In genomic region chr20:57282691-57283361, GRCh38 we compare ENCODE assay signal across 17 cellular contexts. TPM values are rescaled to one million over a fixed set of nuclear protein-coding genes. Genes with fewer than 3 reads are reported as not detected.
A peak's percentile ranks its signal among the peaks of the same experiment; 100 is the strongest.
DNase-seq lines count a peak whose midpoint lies in the region; ATAC-seq and TF ChIP-seq lines count a peak whose summit lies in the region.
"Had no signal": no experiment of that assay in that cellular context is flagged by ENCODE, and none has a peak within 500 bp of the region (broad histone marks: within the 10 kb centered on the region; RNA-seq: fewer than 3 reads in every experiment).

No MANE protein-coding gene starts in this region.

- H3K36me3 Mint-ChIP-seq in nephron progenitor cell (ENCODE audit: low read depth) = no peaks in the 10 kb centered on the region
- H3K36me3 Mint-ChIP-seq in activated T-cell treated with anti-CD3 and anti-CD28 coated beads, Interleukin-2, amount 50 U/mL, for 4 hours (ENCODE audit: insufficient read depth) = no peaks in the 10 kb centered on the region
- H3K36me3 Mint-ChIP-seq: activated naive CD4-positive, alpha-beta T cell treated with anti-CD3 and anti-CD28 coated beads, Interleukin-2, amount 50 U/mL, for 72 hours had no signal

- H3K4me3 Mint-ChIP-seq in nephron progenitor cell = peak overlapping the region; percentile 42
- no peak overlapping the region for H3K4me3 Mint-ChIP-seq in activated T-cell treated with anti-CD3 and anti-CD28 coated beads, Interleukin-2, amount 50 U/mL, for 4 hours

- no peak for TF ChIP-seq POLR2A in testis (IDR thresholded peaks at IDR 0.05)

- DNase-seq in Ammon's horn (ENCODE audit: low spot score) (peak; percentile 84), RPMI8226 (peak; percentile 32), fibroblast of peridontal ligament (ENCODE audit: extremely low read depth) (peak; percentile 1), nephron progenitor cell (no peak), GM20000 (ENCODE audit: low spot score) (no peak), testis (no peak)
- no peak for DNase-seq in activated T-cell treated with anti-CD3 and anti-CD28 coated beads, Interleukin-2, amount 50 U/mL, for 4 hours
- DNase-seq: activated CD4-positive, alpha-beta T cell treated with anti-CD3 and anti-CD28 coated beads for 4 hours; activated T-cell treated with anti-CD3 and anti-CD28 coated beads for 4 hours; central memory CD4-positive, alpha-beta T cell; MV-4-11; NCI-H774; stimulated activated CD4-positive, alpha-beta T cell treated with anti-CD3 and anti-CD28 coated beads, Interleukin-1b, Interleukin-23, amount 100 ng/mL, for 48 hours had no signal

- no peaks in the 10 kb centered on the region for H3K4me1 ChIP-seq in testis

- H3K9me3 ChIP-seq in testis = no peaks in the 10 kb centered on the region

- H3K9me3 Mint-ChIP-seq in nephron progenitor cell = no peaks in the 10 kb centered on the region
- H3K9me3 Mint-ChIP-seq in activated T-cell treated with anti-CD3 and anti-CD28 coated beads, Interleukin-2, amount 50 U/mL, for 4 hours = no peaks in the 10 kb centered on the region
- H3K9me3 Mint-ChIP-seq: activated naive CD4-positive, alpha-beta T cell treated with anti-CD3 and anti-CD28 coated beads, Interleukin-2, amount 50 U/mL, for 72 hours had no signal

- TF ChIP-seq CTCF in nephron progenitor cell (IDR thresholded peaks at IDR 0.05) = no peak
- no peak for TF ChIP-seq CTCF in GM20000 (IDR thresholded peaks at IDR 0.05; ENCODE audit: extremely low read depth, missing control alignments)
- no peak for TF ChIP-seq CTCF in testis (IDR thresholded peaks at IDR 0.05)

- peak overlapping the region; percentile 77 for H3K27ac Mint-ChIP-seq in nephron progenitor cell
- H3K27ac Mint-ChIP-seq: activated naive CD4-positive, alpha-beta T cell treated with anti-CD3 and anti-CD28 coated beads, Interleukin-2, amount 50 U/mL, for 72 hours had no signal

- intact Hi-C loops in testis (cut with DNase I; ENCODE audit: low total_unique reads) = no loop called here

- H3K27ac ChIP-seq in testis = no peak overlapping the region

- no peak for ATAC-seq in HG03457 (IDR thresholded peaks at IDR 0.05; ENCODE audit: unreplicated experiment)
- ATAC-seq in activated T-cell treated with anti-CD3 and anti-CD28 coated beads, Interleukin-2, amount 50 U/mL, for 4 hours = no peak
- ATAC-seq: activated naive CD4-positive, alpha-beta T cell treated with anti-CD3 and anti-CD28 coated beads, Interleukin-2, amount 50 U/mL, for 72 hours had no signal

- no peaks in the 10 kb centered on the region for H3K27me3 ChIP-seq in testis

- H3K4me3 ChIP-seq in testis = no peak overlapping the region

- H3K36me3 ChIP-seq in testis (ENCODE audit: low read depth, missing control alignments) = no peaks in the 10 kb centered on the region

- WGBS in testis, 2 donors = 31 to 48% methylated on average over 18 of the region's 18 CpGs

- peaks cover 83% of the 10 kb centered on the region for H3K4me1 Mint-ChIP-seq in nephron progenitor cell
- H3K4me1 Mint-ChIP-seq in activated T-cell treated with anti-CD3 and anti-CD28 coated beads, Interleukin-2, amount 50 U/mL, for 4 hours (ENCODE audit: low read depth) = no peaks in the 10 kb centered on the region

- H3K27me3 Mint-ChIP-seq in nephron progenitor cell (ENCODE audit: low read depth, poor library complexity) = peaks cover 16% of the 10 kb centered on the region
- peaks cover 32% of the 10 kb centered on the region for H3K27me3 Mint-ChIP-seq in activated T-cell treated with anti-CD3 and anti-CD28 coated beads, Interleukin-2, amount 50 U/mL, for 4 hours (ENCODE audit: low read depth)

RNA-seq across cellular contexts. Expression of gene BMP7, which starts 16.4 kb away (rescaled TPM):
- total RNA-seq in testis = 1 to 10 TPM; 2.4 to 3.3 TPM
- 7.1 TPM for polyA plus RNA-seq in testis (ENCODE audit: insufficient read depth, low read depth, low replicate concordance)
- total RNA-seq in activated T-cell treated with anti-CD3 and anti-CD28 coated beads, Interleukin-2, amount 50 U/mL, for 4 hours = under 1 TPM in 1 of 3 donors, not detected in 2; 0.08 TPM
- total RNA-seq: activated naive CD4-positive, alpha-beta T cell treated with anti-CD3 and anti-CD28 coated beads, Interleukin-2, amount 50 U/mL, for 72 hours; glomerular endothelial cell had no signal

RNA-seq across cellular contexts. Expression of gene SPO11, which starts 46.8 kb away (rescaled TPM):
- total RNA-seq in testis = 10 to 100 TPM in 1 of 2 donors, 1 to 10 TPM in 1; 5.9 to 12.3 TPM
- polyA plus RNA-seq in testis (ENCODE audit: insufficient read depth, low read depth, low replicate concordance) = 13.8 TPM
- total RNA-seq in activated T-cell treated with anti-CD3 and anti-CD28 coated beads, Interleukin-2, amount 50 U/mL, for 4 hours = not detected
- total RNA-seq: activated naive CD4-positive, alpha-beta T cell treated with anti-CD3 and anti-CD28 coated beads, Interleukin-2, amount 50 U/mL, for 72 hours; glomerular endothelial cell had no signal
- polyA plus RNA-seq: thymus had no signal

Comparison
In these comparisons a context has a peak if more than half of its experiments do, and no peak if none do; other contexts are left out.
1. DNase-seq: peak in Ammon's horn (single experiment), RPMI8226 (single experiment) and fibroblast of peridontal ligament (single experiment); none in nephron progenitor cell (single experiment), GM20000 (single experiment), testis (single experiment) and activated T-cell treated with anti-CD3 and anti-CD28 coated beads, Interleukin-2, amount 50 U/mL, for 4 hours (single experiment).
2. RNA of gene SPO11, which starts 46.8 kb away (total RNA-seq): 5.9 to 12.3 TPM in testis; not detected in activated T-cell treated with anti-CD3 and anti-CD28 coated beads, Interleukin-2, amount 50 U/mL, for 4 hours; every median in the first group is over 4 times any median in the second.